In genomic region chr17:39684369-39685043, GRCh38 we compare ENCODE assay signal across 26 cellular contexts. TPM values are rescaled to one million over a fixed set of nuclear protein-coding genes. Genes with fewer than 3 reads are reported as not detected.
"Had no signal": no experiment of that assay in that cellular context is flagged by ENCODE, and none has a peak within 500 bp of the region (broad histone marks: within the 10 kb centered on the region; RNA-seq: fewer than 3 reads in every experiment).

No MANE protein-coding gene starts in this region.

- H3K9me3 ChIP-seq: SJSA1 had no signal

- H3K27ac Mint-ChIP-seq: activated CD8-positive, alpha-beta T cell treated with anti-CD3 and anti-CD28 coated beads for 36 hours; activated T-cell treated with anti-CD3 and anti-CD28 coated beads, Interleukin-2, amount 50 U/mL, for 72 hours; activated T-helper 2 cell treated with anti-CD3 and anti-CD28 coated beads, Interferon-gamma antibody, Interleukin-2, Interleukin-4, amounts not matched to agents 10 μg/mL and 5 μg/mL and 100 μg/mL, durations not matched to agents 14 hours and 24 hours and 36 hours; T-helper 1 cell treated with Interleukin-12 subunit alpha and Interleukin-12 subunit beta and Interleukin-4 antibody, amounts not matched to agents 30 μg/mL and 1 μg/mL, for 36 hours had no signal

- FAIRE-seq: bronchial epithelial cell, K562 had no signal

- H3K9me3 Mint-ChIP-seq: activated CD8-positive, alpha-beta T cell treated with anti-CD3 and anti-CD28 coated beads for 36 hours; activated T-cell treated with anti-CD3 and anti-CD28 coated beads, Interleukin-2, amount 50 U/mL, for 72 hours had no signal

- ATAC-seq: activated CD4-positive, CD25-positive, alpha-beta regulatory T cell treated with anti-CD3 and anti-CD28 coated beads, Interleukin-2, amount 50 U/mL, for 24 hours; activated CD8-positive, alpha-beta T cell treated with anti-CD3 and anti-CD28 coated beads for 36 hours; activated T-cell treated with anti-CD3 and anti-CD28 coated beads, Interleukin-2, amount 50 U/mL, for 72 hours had no signal

- DNase-seq: activated CD4-positive, alpha-beta T cell treated with anti-CD3 and anti-CD28 coated beads for 4 hours; activated CD8-positive, alpha-beta memory T cell treated with anti-CD3 and anti-CD28 coated beads, Interleukin-2, amount 50 U/mL, for 4 hours; activated CD8-positive, alpha-beta T cell treated with anti-CD3 and anti-CD28 coated beads for 36 hours; activated gamma-delta T cell treated with Interleukin-2 at 50 U/mL for 16 hours; activated naive CD4-positive, alpha-beta T cell treated with anti-CD3 and anti-CD28 coated beads, Interleukin-2, amount 50 U/mL, for 16 hours; activated T-cell treated with anti-CD3 and anti-CD28 coated beads, Interleukin-2, amount 50 U/mL, for 72 hours; aorta; central memory CD4-positive, alpha-beta T cell; Karpas-422; NCI-H146; NCI-H187 treated with DMSO at 0.1 percent for 48 hours; NCI-H2107; NCI-H2171 treated with DMSO at 0.1 percent for 48 hours; NCI-H226; NCI-H526; NCI-H774; SHP77 had no signal

- H3K27me3 ChIP-seq: SJSA1 had no signal

- H3K4me3 ChIP-seq: K562, SJSA1 had no signal

- H3K27me3 Mint-ChIP-seq: activated CD8-positive, alpha-beta T cell treated with anti-CD3 and anti-CD28 coated beads for 36 hours had no signal

- H3K4me3 Mint-ChIP-seq: activated CD8-positive, alpha-beta T cell treated with anti-CD3 and anti-CD28 coated beads for 36 hours; activated T-cell treated with anti-CD3 and anti-CD28 coated beads, Interleukin-2, amount 50 U/mL, for 72 hours; T-helper 1 cell treated with Interleukin-12 subunit alpha and Interleukin-12 subunit beta and Interleukin-4 antibody, amounts not matched to agents 30 μg/mL and 1 μg/mL, for 36 hours had no signal

- H3K36me3 ChIP-seq: SJSA1 had no signal

- H3K27ac ChIP-seq: SJSA1 had no signal

RNA-seq across cellular contexts. Expression of gene PNMT, which starts 16.3 kb away (rescaled TPM):
- total RNA-seq: activated T-helper 2 cell treated with anti-CD3 and anti-CD28 coated beads, Interferon-gamma antibody, Interleukin-2, Interleukin-4, amounts not matched to agents 10 μg/mL and 5 μg/mL and 100 μg/mL, durations not matched to agents 14 hours and 24 hours and 36 hours; bronchial epithelial cell; NCI-H460; OCI-LY7; RPMI7951; SJSA1 had no signal

RNA-seq across cellular contexts. Expression of gene TCAP, which starts 19.4 kb away (rescaled TPM):
- total RNA-seq: bronchial epithelial cell had no signal
